In the genomic region with DNA sequence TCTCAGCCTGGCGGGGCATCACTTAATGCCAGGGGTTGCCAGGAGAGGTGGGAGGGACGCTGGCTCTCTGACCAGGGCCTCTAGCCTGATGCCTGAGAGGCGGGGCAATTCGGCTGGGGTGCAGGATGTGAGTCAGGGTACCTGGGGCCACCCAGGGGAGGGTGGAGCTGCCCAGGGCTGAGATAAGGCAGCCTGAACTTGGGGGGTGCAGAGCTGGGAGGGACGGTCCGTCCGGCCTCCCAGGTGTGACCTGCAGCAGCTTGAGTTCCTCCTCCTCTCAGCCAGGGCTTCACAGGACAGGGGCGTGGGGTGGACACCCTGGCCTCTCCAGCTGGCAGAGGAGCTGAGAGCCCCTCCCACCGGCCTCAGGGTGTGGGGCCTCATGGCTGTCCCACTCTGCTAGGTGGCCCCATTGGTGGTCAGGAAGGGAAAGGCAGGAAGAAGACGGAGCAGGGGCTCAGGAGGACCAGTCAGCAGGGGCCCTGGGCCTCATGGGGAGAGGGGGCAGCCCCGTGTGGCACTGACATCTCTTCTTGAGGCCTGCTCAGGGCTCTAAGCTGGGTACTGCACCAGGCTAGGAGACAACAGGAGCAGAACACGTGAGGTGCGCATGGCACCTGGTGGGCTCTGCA, we compare ENCODE assay signal across 1 cellular context.
TF ChIP-seq lines count a peak whose summit lies in the region.

No MANE protein-coding gene starts in this region.

TF ChIP-seq in K562, 482 proteins besides CTCF, POLR2A, EP300 and RAD21 (continued from another document):
- TF ChIP-seq, protein P1, sequence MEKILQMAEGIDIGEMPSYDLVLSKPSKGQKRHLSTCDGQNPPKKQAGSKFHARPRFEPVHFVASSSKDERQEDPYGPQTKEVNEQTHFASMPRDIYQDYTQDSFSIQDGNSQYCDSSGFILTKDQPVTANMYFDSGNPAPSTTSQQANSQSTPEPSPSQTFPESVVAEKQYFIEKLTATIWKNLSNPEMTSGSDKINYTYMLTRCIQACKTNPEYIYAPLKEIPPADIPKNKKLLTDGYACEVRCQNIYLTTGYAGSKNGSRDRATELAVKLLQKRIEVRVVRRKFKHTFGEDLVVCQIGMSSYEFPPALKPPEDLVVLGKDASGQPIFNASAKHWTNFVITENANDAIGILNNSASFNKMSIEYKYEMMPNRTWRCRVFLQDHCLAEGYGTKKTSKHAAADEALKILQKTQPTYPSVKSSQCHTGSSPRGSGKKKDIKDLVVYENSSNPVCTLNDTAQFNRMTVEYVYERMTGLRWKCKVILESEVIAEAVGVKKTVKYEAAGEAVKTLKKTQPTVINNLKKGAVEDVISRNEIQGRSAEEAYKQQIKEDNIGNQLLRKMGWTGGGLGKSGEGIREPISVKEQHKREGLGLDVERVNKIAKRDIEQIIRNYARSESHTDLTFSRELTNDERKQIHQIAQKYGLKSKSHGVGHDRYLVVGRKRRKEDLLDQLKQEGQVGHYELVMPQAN (IDR thresholded peaks at IDR 0.05; ENCODE audit: borderline replicate concordance): peak; percentile 32; the same call in 1 of the 2 replicates
- TF ChIP-seq, protein P2, sequence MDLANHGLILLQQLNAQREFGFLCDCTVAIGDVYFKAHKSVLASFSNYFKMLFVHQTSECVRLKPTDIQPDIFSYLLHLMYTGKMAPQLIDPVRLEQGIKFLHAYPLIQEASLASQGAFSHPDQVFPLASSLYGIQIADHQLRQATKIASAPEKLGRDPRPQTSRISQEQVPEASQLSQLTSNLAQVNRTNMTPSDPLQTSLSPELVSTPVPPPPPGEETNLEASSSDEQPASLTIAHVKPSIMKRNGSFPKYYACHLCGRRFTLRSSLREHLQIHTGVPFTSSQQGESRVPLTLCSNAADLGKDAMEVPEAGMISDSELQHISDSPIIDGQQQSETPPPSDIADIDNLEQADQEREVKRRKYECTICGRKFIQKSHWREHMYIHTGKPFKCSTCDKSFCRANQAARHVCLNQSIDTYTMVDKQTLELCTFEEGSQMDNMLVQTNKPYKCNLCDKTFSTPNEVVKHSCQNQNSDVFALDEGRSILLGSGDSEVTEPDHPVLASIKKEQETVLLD (IDR thresholded peaks at IDR 0.05): peak; percentile 46; the same call in 1 of the 2 replicates
- 0 out of 2 replicates have a peak, but pooled peaks have one; percentile 26 for TF ChIP-seq CXXC5 (CRISPR knock-in tag; IDR thresholded peaks at IDR 0.05)
- 0 out of 2 replicates have a peak, but pooled peaks have one; percentile 21 for TF ChIP-seq CREB1 (IDR thresholded peaks at IDR 0.05)
- no peak; the same call in 1 of the 2 replicates for TF ChIP-seq CREB1 (CRISPR knock-in tag; IDR thresholded peaks at IDR 0.05)
- TF ChIP-seq, protein P3, sequence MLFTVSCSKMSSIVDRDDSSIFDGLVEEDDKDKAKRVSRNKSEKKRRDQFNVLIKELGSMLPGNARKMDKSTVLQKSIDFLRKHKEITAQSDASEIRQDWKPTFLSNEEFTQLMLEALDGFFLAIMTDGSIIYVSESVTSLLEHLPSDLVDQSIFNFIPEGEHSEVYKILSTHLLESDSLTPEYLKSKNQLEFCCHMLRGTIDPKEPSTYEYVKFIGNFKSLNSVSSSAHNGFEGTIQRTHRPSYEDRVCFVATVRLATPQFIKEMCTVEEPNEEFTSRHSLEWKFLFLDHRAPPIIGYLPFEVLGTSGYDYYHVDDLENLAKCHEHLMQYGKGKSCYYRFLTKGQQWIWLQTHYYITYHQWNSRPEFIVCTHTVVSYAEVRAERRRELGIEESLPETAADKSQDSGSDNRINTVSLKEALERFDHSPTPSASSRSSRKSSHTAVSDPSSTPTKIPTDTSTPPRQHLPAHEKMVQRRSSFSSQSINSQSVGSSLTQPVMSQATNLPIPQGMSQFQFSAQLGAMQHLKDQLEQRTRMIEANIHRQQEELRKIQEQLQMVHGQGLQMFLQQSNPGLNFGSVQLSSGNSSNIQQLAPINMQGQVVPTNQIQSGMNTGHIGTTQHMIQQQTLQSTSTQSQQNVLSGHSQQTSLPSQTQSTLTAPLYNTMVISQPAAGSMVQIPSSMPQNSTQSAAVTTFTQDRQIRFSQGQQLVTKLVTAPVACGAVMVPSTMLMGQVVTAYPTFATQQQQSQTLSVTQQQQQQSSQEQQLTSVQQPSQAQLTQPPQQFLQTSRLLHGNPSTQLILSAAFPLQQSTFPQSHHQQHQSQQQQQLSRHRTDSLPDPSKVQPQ (CRISPR knock-in tag; IDR thresholded peaks at IDR 0.05; ENCODE audit: borderline replicate concordance): no peak
- TF ChIP-seq KDM4B (IDR thresholded peaks at IDR 0.05; ENCODE audit: borderline replicate concordance in 2 of 2, low read depth in 1 of 2): peak in 1 of 2 experiments; percentile 9; a peak in 1 of 4 replicates
- TF ChIP-seq MBD2 (IDR thresholded peaks at IDR 0.05; ENCODE audit: borderline replicate concordance, low read depth): 0 out of 2 replicates have a peak, but pooled peaks have one; percentile 26
- TF ChIP-seq SMAD4 (CRISPR knock-in tag; conservative IDR thresholded peaks at IDR 0.05): peak; percentile 55; the same call in 1 of the 2 replicates
- TF ChIP-seq SIN3A (IDR thresholded peaks at IDR 0.05; ENCODE audit: borderline replicate concordance in 2 of 2, control insufficient read depth in 1 of 2, low read depth in 2 of 2, low read length in 2 of 2): no peak
- peak; percentile 38 to 40; a peak in 2 of 4 replicates for TF ChIP-seq NRF1 (conservative IDR thresholded peaks at IDR 0.05 in 1 of 2, IDR thresholded peaks at IDR 0.05 in 1 of 2)
- peak; percentile 28; the same call in 1 of the 2 replicates for TF ChIP-seq MTA3 (IDR thresholded peaks at IDR 0.05; ENCODE audit: borderline replicate concordance)
- peak; percentile 70; the same call in 1 of the 2 replicates for TF ChIP-seq DPF2 (IDR thresholded peaks at IDR 0.05)
- peak; percentile 47; the same call in 1 of the 2 replicates for TF ChIP-seq CBFA2T3 (IDR thresholded peaks at IDR 0.05)
- TF ChIP-seq HDAC1 (IDR thresholded peaks at IDR 0.05): peak in 1 of 2 experiments; percentile 41; a peak in 1 of 4 replicates
- peak; percentile 26 for TF ChIP-seq SUPT5H (IDR thresholded peaks at IDR 0.05)
- TF ChIP-seq, protein P4, sequence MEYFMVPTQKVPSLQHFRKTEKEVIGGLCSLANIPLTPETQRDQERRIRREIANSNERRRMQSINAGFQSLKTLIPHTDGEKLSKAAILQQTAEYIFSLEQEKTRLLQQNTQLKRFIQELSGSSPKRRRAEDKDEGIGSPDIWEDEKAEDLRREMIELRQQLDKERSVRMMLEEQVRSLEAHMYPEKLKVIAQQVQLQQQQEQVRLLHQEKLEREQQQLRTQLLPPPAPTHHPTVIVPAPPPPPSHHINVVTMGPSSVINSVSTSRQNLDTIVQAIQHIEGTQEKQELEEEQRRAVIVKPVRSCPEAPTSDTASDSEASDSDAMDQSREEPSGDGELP (CRISPR knock-in tag; IDR thresholded peaks at IDR 0.05; ENCODE audit: borderline replicate concordance): peak; percentile 94
- TF ChIP-seq MCM2 (IDR thresholded peaks at IDR 0.05; ENCODE audit: low read depth): no peak
- peak; percentile 75 for TF ChIP-seq JUND (IDR thresholded peaks at IDR 0.05; ENCODE audit: borderline replicate concordance, low read depth, low read length)
- peak; percentile 36; the same call in 1 of the 3 replicates for TF ChIP-seq JUND (tag; IDR thresholded peaks at IDR 0.05; ENCODE audit: borderline replicate concordance, low read depth, low read length)
- TF ChIP-seq, protein P5, sequence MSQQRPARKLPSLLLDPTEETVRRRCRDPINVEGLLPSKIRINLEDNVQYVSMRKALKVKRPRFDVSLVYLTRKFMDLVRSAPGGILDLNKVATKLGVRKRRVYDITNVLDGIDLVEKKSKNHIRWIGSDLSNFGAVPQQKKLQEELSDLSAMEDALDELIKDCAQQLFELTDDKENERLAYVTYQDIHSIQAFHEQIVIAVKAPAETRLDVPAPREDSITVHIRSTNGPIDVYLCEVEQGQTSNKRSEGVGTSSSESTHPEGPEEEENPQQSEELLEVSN (IDR thresholded peaks at IDR 0.05; ENCODE audit: borderline replicate concordance in 1 of 2, extremely low read depth in 1 of 2, insufficient read depth in 1 of 2, insufficient read length in 1 of 2, low read depth in 1 of 2, low read length in 1 of 2, poor library complexity in 1 of 2, severe bottlenecking in 1 of 2): peak in 1 of 2 experiments; percentile 20
- TF ChIP-seq CTBP1 (IDR thresholded peaks at IDR 0.05; ENCODE audit: borderline replicate concordance): peak; percentile 70; the same call in 1 of the 2 replicates
- TF ChIP-seq SMARCA4 (IDR thresholded peaks at IDR 0.05): peak; percentile 54
- 0 out of 2 replicates have a peak, but pooled peaks have one; percentile 25 for TF ChIP-seq ZNF12 (CRISPR knock-in tag; IDR thresholded peaks at IDR 0.05)
- peak; percentile 19 for TF ChIP-seq POLR2B (IDR thresholded peaks at IDR 0.05; ENCODE audit: low read depth, partially characterized antibody)
- peak; percentile 86 for TF ChIP-seq MYNN (IDR thresholded peaks at IDR 0.05)
- TF ChIP-seq MYNN (CRISPR knock-in tag; IDR thresholded peaks at IDR 0.05): no peak
- TF ChIP-seq RBFOX2 (IDR thresholded peaks at IDR 0.05; ENCODE audit: low read depth, low read length): 0 out of 2 replicates have a peak, but pooled peaks have one; percentile 6
- peak; percentile 33 for TF ChIP-seq DACH1 (IDR thresholded peaks at IDR 0.05; ENCODE audit: partially characterized antibody)
- TF ChIP-seq RBM17 (IDR thresholded peaks at IDR 0.05; ENCODE audit: borderline replicate concordance, low read depth, low read length): no peak
- TF ChIP-seq SMARCE1 (IDR thresholded peaks at IDR 0.05): peak; percentile 51; the same call in 1 of the 2 replicates
- TF ChIP-seq, protein P6, sequence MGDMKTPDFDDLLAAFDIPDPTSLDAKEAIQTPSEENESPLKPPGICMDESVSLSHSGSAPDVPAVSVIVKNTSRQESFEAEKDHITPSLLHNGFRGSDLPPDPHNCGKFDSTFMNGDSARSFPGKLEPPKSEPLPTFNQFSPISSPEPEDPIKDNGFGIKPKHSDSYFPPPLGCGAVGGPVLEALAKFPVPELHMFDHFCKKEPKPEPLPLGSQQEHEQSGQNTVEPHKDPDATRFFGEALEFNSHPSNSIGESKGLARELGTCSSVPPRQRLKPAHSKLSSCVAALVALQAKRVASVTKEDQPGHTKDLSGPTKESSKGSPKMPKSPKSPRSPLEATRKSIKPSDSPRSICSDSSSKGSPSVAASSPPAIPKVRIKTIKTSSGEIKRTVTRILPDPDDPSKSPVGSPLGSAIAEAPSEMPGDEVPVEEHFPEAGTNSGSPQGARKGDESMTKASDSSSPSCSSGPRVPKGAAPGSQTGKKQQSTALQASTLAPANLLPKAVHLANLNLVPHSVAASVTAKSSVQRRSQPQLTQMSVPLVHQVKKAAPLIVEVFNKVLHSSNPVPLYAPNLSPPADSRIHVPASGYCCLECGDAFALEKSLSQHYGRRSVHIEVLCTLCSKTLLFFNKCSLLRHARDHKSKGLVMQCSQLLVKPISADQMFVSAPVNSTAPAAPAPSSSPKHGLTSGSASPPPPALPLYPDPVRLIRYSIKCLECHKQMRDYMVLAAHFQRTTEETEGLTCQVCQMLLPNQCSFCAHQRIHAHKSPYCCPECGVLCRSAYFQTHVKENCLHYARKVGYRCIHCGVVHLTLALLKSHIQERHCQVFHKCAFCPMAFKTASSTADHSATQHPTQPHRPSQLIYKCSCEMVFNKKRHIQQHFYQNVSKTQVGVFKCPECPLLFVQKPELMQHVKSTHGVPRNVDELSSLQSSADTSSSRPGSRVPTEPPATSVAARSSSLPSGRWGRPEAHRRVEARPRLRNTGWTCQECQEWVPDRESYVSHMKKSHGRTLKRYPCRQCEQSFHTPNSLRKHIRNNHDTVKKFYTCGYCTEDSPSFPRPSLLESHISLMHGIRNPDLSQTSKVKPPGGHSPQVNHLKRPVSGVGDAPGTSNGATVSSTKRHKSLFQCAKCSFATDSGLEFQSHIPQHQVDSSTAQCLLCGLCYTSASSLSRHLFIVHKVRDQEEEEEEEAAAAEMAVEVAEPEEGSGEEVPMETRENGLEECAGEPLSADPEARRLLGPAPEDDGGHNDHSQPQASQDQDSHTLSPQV (IDR thresholded peaks at IDR 0.05): peak; percentile 39; the same call in 1 of the 2 replicates
TF ChIP-seq in K562: peak in this region for 53.
